ENCODE assay signal across 13 cellular contexts in the genomic region with DNA sequence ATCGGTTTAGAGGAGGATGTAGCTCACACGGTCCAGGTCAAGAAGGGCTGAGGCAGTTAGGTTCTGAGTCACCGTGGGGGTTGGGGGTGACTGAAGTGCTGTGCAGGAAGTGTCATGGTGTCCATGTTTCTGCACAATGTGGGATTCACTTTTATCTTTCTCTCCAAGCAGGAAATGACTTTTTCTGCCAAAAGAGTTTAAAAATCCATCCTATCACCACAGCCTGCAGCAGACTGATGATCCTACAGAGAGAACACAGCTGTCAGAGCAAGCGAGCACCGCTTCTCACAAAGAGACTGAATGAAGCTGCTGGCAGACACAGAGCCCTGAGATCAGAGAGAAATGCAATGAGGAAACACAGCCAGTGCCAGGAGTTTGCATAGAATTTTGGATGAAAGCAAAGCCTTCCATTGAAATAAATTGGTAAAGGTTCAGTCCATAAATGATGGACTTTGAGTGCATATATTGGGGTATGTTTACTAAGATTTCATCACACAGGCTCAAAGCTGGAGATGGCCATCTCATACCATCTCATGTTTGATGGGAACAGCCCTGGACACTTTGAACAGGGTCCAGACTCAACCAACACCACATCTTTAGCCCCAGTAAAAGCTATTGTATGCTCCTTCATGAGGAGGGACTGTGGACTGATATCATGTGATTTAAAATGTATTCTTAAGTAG.
DNase-seq lines count a peak whose midpoint lies in the region; ATAC-seq and TF ChIP-seq lines count a peak whose summit lies in the region.
"Had no signal": no experiment of that assay in that cellular context is flagged by ENCODE, and none has a peak within 500 bp of the region (broad histone marks: within the 10 kb centered on the region; RNA-seq: fewer than 3 reads in every experiment).

No MANE protein-coding gene starts in this region.

- H3K9me3 ChIP-seq in right atrium auricular region = no peaks in the 10 kb centered on the region
- H3K9me3 ChIP-seq: A549, tibial artery had no signal

- no peak overlapping the region for H3K4me3 Mint-ChIP-seq in brain
- no peak overlapping the region for H3K4me3 Mint-ChIP-seq in activated T-helper 17 cell treated with anti-CD3 and anti-CD28 coated beads, Interleukin-2, amount 50 U/mL, for 72 hours

- H3K27me3 ChIP-seq in right atrium auricular region = no peaks in the 10 kb centered on the region
- no peaks in the 10 kb centered on the region for H3K27me3 ChIP-seq in kidney epithelial cell (ENCODE audit: control insufficient read depth, insufficient read depth, low read length)
- H3K27me3 ChIP-seq: tibial artery had no signal

- H3K27ac Mint-ChIP-seq in brain = peak overlapping the region in 3 of 5 experiments; percentile 33 to 58 (median 38)
- H3K27ac Mint-ChIP-seq in activated T-helper 17 cell treated with anti-CD3 and anti-CD28 coated beads, Interleukin-2, amount 50 U/mL, for 72 hours = no peak overlapping the region

- intact Hi-C loops in Right ventricle myocardium superior (cut with DNase I) = no loop called here

- H3K36me3 ChIP-seq in right atrium auricular region (no peaks in the 10 kb centered on the region), kidney epithelial cell (ENCODE audit: control insufficient read depth, insufficient read depth, low read length) (no peaks in the 10 kb centered on the region)
- H3K36me3 ChIP-seq: tibial artery had no signal

- ATAC-seq in Right ventricle myocardium superior (ENCODE audit: poor library complexity) = peak; percentile 75
- ATAC-seq in activated T-helper 17 cell treated with anti-CD3 and anti-CD28 coated beads, Interleukin-2, amount 50 U/mL, for 72 hours (replicated peaks) = no peak
- ATAC-seq: A549 had no signal

- TF ChIP-seq CTCF in right atrium auricular region (IDR thresholded peaks at IDR 0.05) (no peak), brain (conservative IDR thresholded peaks at IDR 0.05) (no peak), kidney epithelial cell (IDR thresholded peaks at IDR 0.05; ENCODE audit: insufficient read depth, low read length, poor library complexity, severe bottlenecking) (no peak)

- no peak overlapping the region for H3K27ac ChIP-seq in right atrium auricular region
- H3K27ac ChIP-seq: A549, tibial artery had no signal

- peaks cover 4% of the 10 kb centered on the region for H3K27me3 Mint-ChIP-seq in brain
- H3K27me3 Mint-ChIP-seq in activated T-helper 17 cell treated with anti-CD3 and anti-CD28 coated beads, Interleukin-2, amount 50 U/mL, for 72 hours = no peaks in the 10 kb centered on the region

- peaks cover 0 to 5% of the 10 kb centered on the region in 2 donors for H3K4me1 ChIP-seq in right atrium auricular region
- H3K4me1 ChIP-seq: A549 had no signal

- no peaks in the 10 kb centered on the region for H3K36me3 Mint-ChIP-seq in brain
- H3K36me3 Mint-ChIP-seq in activated T-helper 17 cell treated with anti-CD3 and anti-CD28 coated beads, Interleukin-2, amount 50 U/mL, for 72 hours (ENCODE audit: low read depth) = no peaks in the 10 kb centered on the region

- H3K4me1 Mint-ChIP-seq in brain = peaks cover 20% of the 10 kb centered on the region
- H3K4me1 Mint-ChIP-seq in activated T-helper 17 cell treated with anti-CD3 and anti-CD28 coated beads, Interleukin-2, amount 50 U/mL, for 72 hours = no peaks in the 10 kb centered on the region

- H3K9me3 Mint-ChIP-seq in brain = peaks cover 2 to 10% (median 3%) of the 10 kb centered on the region in 5 experiments
- peaks cover 17% of the 10 kb centered on the region for H3K9me3 Mint-ChIP-seq in activated T-helper 17 cell treated with anti-CD3 and anti-CD28 coated beads, Interleukin-2, amount 50 U/mL, for 72 hours

- H3K4me3 ChIP-seq in right atrium auricular region (no peak overlapping the region), kidney epithelial cell (ENCODE audit: low read depth, low read length) (no peak overlapping the region)
- H3K4me3 ChIP-seq: A549, tibial artery had no signal

- DNase-seq in Right ventricle myocardium superior (peak; percentile 41), right atrium auricular region (ENCODE audit: low spot score) (no peak), kidney epithelial cell (ENCODE audit: low read depth) (peak; percentile 5), HUDEP-2 (lab: John Stamatoyannopoulos, UW; ENCODE audit: unreplicated experiment in 76 of 76) (no peak), DMS114 treated with DMSO at 0.1 percent for 48 hours (lab: John Stamatoyannopoulos, UW; ENCODE audit: unreplicated experiment) (no peak)
- DNase-seq in activated effector memory CD4-positive, alpha-beta T cell treated with Interleukin-2 at 50 U/mL for 16 hours = no peak
- DNase-seq: activated CD4-positive, alpha-beta T cell treated with anti-CD3 and anti-CD28 coated beads, Interleukin-2, amount 50 U/mL, for 4 hours; kidney glomerular epithelial cell; NCI-H526; tibial artery had no signal

Comparison
In these comparisons a context has a peak if more than half of its experiments do, and no peak if none do; other contexts are left out.
1. DNase-seq: peak in Right ventricle myocardium superior (single experiment) and kidney epithelial cell (single experiment); none in right atrium auricular region (single experiment), activated effector memory CD4-positive, alpha-beta T cell treated with Interleukin-2 at 50 U/mL for 16 hours (single experiment), HUDEP-2 (0 of 76) and DMS114 treated with DMSO at 0.1 percent for 48 hours (single experiment).